Comparison of ENCODE assay signal across 17 cellular contexts in the genomic region with DNA sequence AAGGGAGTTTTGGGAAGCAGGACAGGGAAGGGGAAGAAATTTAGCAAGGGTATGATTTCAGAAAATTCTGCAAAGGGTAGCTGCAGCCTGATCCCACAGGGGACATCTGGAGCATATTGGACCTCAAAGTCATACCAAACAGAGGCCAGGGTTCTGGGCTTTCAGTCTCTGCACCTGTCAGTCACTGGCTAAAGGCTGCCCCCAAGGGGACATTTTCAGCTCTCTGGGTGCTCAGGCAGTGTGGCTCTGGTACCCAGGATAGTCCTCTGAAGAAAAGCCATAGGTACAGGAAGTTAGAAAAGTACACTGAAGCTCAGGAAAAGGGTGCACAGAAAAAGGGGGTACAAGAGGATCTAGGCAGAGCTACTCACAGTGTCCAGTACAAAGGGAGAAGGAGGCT.
DNase-seq lines count a peak whose midpoint lies in the region; ATAC-seq, FAIRE-seq and TF ChIP-seq lines count a peak whose summit lies in the region.
"Had no signal": no experiment of that assay in that cellular context is flagged by ENCODE, and none has a peak within 500 bp of the region (broad histone marks: within the 10 kb centered on the region; RNA-seq: fewer than 3 reads in every experiment).

No MANE protein-coding gene starts in this region.

- CTCF ChIA-PET in K562 (lab: Yijun Ruan, JAX; ENCODE audit: low intra/inter-chr PET ratio) = no interaction called here

- H3K36me3 ChIP-seq in H7 (replicated peaks; ENCODE audit: control insufficient read depth, insufficient read depth, low read length) (no peaks in the 10 kb centered on the region), Loucy (ENCODE audit: insufficient read depth, low read length) (no peaks in the 10 kb centered on the region), K562 (ENCODE audit: control insufficient read depth, insufficient read depth, low read length) (no peaks in the 10 kb centered on the region)
- H3K36me3 ChIP-seq: BLaER1 had no signal

- no peak for TF ChIP-seq EP300 in K562 (IDR thresholded peaks at IDR 0.05; ENCODE audit: low read length)

- H3K9me2 ChIP-seq in Loucy (replicated peaks; ENCODE audit: low read depth, low read length) = no peaks in the 10 kb centered on the region

- no peaks in the 10 kb centered on the region; the same call in 1 of the 2 replicates for H3K27me3 ChIP-seq in H7 (ENCODE audit: control insufficient read depth, insufficient read depth, low read length)
- no peaks in the 10 kb centered on the region for H3K27me3 ChIP-seq in Loucy (ENCODE audit: insufficient read depth, low read length, poor library complexity, severe bottlenecking)
- peaks cover 0 to 13% of the 10 kb centered on the region in 2 experiments; a peak in 2 of 5 replicates for H3K27me3 ChIP-seq in K562 (ENCODE audit: control insufficient read depth in 2 of 2, insufficient read depth in 2 of 2, low read length in 2 of 2)
- H3K27me3 ChIP-seq: BLaER1 had no signal

- no peaks in the 10 kb centered on the region for H4K20me1 ChIP-seq in Loucy (ENCODE audit: insufficient read depth, low read length, poor library complexity, severe bottlenecking)
- H4K20me1 ChIP-seq in K562 (replicated peaks; ENCODE audit: control insufficient read depth, insufficient read depth, low read length) = no peaks in the 10 kb centered on the region
- H4K20me1 ChIP-seq: BLaER1 had no signal

- H3F3A ChIP-seq in Loucy (ENCODE audit: low read depth) = no peaks in the 10 kb centered on the region

- BruUV-seq in K562 (replicated peaks; lab: Mats Ljungman, UMichigan) = no TSS peak

- in situ Hi-C loops in K562 (cut with MboI) = no loop called here

- no peak overlapping the region for H3K27ac ChIP-seq in K562 (ENCODE audit: extremely low read depth, low read depth, low read length)
- H3K27ac ChIP-seq: A549, BLaER1, GM23248 had no signal

- no peak for TF ChIP-seq RAD21 in K562 (CRISPR knock-in tag; conservative IDR thresholded peaks at IDR 0.05 in 1 of 2, IDR thresholded peaks at IDR 0.05 in 1 of 2)

- TF ChIP-seq POLR2A in K562 (conservative IDR thresholded peaks at IDR 0.05) (no peak), lower leg skin (IDR thresholded peaks at IDR 0.05) (no peak)

- H3K4me1 ChIP-seq in Loucy (ENCODE audit: insufficient read depth, low read length, poor library complexity, severe bottlenecking) = no peaks in the 10 kb centered on the region
- H3K4me1 ChIP-seq in K562 (replicated peaks in 1 of 2; ENCODE audit: control insufficient read depth in 2 of 2, insufficient read depth in 2 of 2, low read length in 2 of 2) = no peaks in the 10 kb centered on the region
- H3K4me1 ChIP-seq: A549, Caco-2 had no signal

- H3K4me2 ChIP-seq in Loucy (ENCODE audit: low read depth, low read length, poor library complexity, severe bottlenecking) (no peak overlapping the region), K562 (ENCODE audit: insufficient read depth, low read length) (no peak overlapping the region)
- H3K4me2 ChIP-seq: A549, BLaER1 had no signal

- POLR2A ChIA-PET in K562 (lab: Yijun Ruan, JAX) = no interaction called here

- FAIRE-seq in K562 (lab: Jason Lieb, UNC) = no peak
- FAIRE-seq: A549 had no signal

- H3K9me3 ChIP-seq in Loucy (ENCODE audit: insufficient read depth, low read depth, low read length) (no peaks in the 10 kb centered on the region), K562 (replicated peaks; ENCODE audit: control insufficient read depth, insufficient read depth, low read depth, low read length) (no peaks in the 10 kb centered on the region)
- H3K9me3 ChIP-seq: A549, Caco-2 had no signal

- ATAC-seq in K562 (peak; percentile 40; the same call in 1 of the 3 replicates), HG03139 (IDR thresholded peaks at IDR 0.05; ENCODE audit: unreplicated experiment) (no peak)
- ATAC-seq: A549 had no signal

- H3K79me2 ChIP-seq in Loucy (ENCODE audit: insufficient read depth, low read length) (no peaks in the 10 kb centered on the region), K562 (ENCODE audit: control insufficient read depth, insufficient read depth, low read length) (no peaks in the 10 kb centered on the region)

- no peak overlapping the region for H2AFZ ChIP-seq in Loucy (ENCODE audit: low read length)
- no peak overlapping the region for H2AFZ ChIP-seq in K562 (ENCODE audit: low read depth, low read length)
- H2AFZ ChIP-seq: GM23248 had no signal

- H3K4me3 ChIP-seq in H7 (ENCODE audit: insufficient read depth, low read depth, low read length) (no peak overlapping the region), Loucy (ENCODE audit: low read length, poor library complexity, severe bottlenecking) (no peak overlapping the region), K562 (no peak overlapping the region), lower leg skin (ENCODE audit: low read depth, poor library complexity, severe bottlenecking) (no peak overlapping the region)
- H3K4me3 ChIP-seq: A549, BLaER1, GM23248 had no signal

- DNase-seq in H7 (peak; percentile 42), K562 (ENCODE audit: extremely low read depth in 1 of 4, low spot score in 3 of 4) (no peak), islet precursor cell (peak; percentile 27), AG08396 (ENCODE audit: low spot score) (no peak), NCI-H146 (lab: John Stamatoyannopoulos, UW) (no peak), lower leg skin (ENCODE audit: low spot score in 2 of 2) (no peak)
- DNase-seq: AML-193; Caco-2; CD8-positive, alpha-beta memory T cell; DND-41; GDM1; GM23248; HCEC 1CT had no signal

- no peaks in the 10 kb centered on the region for H3K9me1 ChIP-seq in K562 (ENCODE audit: control insufficient read depth, insufficient read depth, low read length)

- intact Hi-C loops in K562 (cut with micrococcal nuclease) (no loop called here), lower leg skin (cut with DNase I; ENCODE audit: low total_unique reads) (no loop called here)

- H3K9ac ChIP-seq in Loucy (ENCODE audit: low read depth, low read length, poor library complexity, severe bottlenecking) (no peak overlapping the region), K562 (ENCODE audit: insufficient read depth in 1 of 2, low read depth in 2 of 2, low read length in 2 of 2) (no peak overlapping the region)
- H3K9ac ChIP-seq: BLaER1, GM23248 had no signal

- TF ChIP-seq CTCF in Loucy (conservative IDR thresholded peaks at IDR 0.05; ENCODE audit: low read length) (peak; percentile 22; the same call in 1 of the 2 replicates), K562 (IDR thresholded peaks at IDR 0.05 in 2 of 3, conservative IDR thresholded peaks at IDR 0.05 in 1 of 3; ENCODE audit: insufficient read depth in 2 of 3, low read depth in 1 of 3, low read length in 3 of 3) (no peak), lower leg skin (IDR thresholded peaks at IDR 0.05) (no peak)

TF ChIP-seq in K562, 482 proteins besides CTCF, POLR2A, EP300 and RAD21:
- TF ChIP-seq HNRNPLL (IDR thresholded peaks at IDR 0.05; ENCODE audit: low read depth, low read length, poor library complexity, severe bottlenecking) (no peak), TBL1XR1 (IDR thresholded peaks at IDR 0.05; ENCODE audit: low read length in 2 of 2) (no peak), ZNF436 (CRISPR knock-in tag; IDR thresholded peaks at IDR 0.05) (no peak), ILK (tag; IDR thresholded peaks at IDR 0.05; ENCODE audit: borderline replicate concordance, low read depth) (no peak), ZNF696 (CRISPR knock-in tag; conservative IDR thresholded peaks at IDR 0.05) (no peak), MYNN (IDR thresholded peaks at IDR 0.05) (no peak), MYNN (CRISPR knock-in tag; IDR thresholded peaks at IDR 0.05) (no peak)
- TF ChIP-seq, protein P1, sequence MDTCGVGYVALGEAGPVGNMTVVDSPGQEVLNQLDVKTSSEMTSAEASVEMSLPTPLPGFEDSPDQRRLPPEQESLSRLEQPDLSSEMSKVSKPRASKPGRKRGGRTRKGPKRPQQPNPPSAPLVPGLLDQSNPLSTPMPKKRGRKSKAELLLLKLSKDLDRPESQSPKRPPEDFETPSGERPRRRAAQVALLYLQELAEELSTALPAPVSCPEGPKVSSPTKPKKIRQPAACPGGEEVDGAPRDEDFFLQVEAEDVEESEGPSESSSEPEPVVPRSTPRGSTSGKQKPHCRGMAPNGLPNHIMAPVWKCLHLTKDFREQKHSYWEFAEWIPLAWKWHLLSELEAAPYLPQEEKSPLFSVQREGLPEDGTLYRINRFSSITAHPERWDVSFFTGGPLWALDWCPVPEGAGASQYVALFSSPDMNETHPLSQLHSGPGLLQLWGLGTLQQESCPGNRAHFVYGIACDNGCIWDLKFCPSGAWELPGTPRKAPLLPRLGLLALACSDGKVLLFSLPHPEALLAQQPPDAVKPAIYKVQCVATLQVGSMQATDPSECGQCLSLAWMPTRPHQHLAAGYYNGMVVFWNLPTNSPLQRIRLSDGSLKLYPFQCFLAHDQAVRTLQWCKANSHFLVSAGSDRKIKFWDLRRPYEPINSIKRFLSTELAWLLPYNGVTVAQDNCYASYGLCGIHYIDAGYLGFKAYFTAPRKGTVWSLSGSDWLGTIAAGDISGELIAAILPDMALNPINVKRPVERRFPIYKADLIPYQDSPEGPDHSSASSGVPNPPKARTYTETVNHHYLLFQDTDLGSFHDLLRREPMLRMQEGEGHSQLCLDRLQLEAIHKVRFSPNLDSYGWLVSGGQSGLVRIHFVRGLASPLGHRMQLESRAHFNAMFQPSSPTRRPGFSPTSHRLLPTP (IDR thresholded peaks at IDR 0.05; ENCODE audit: borderline replicate concordance, extremely low read depth, insufficient read length) = no peak
- TF ChIP-seq, protein P2, sequence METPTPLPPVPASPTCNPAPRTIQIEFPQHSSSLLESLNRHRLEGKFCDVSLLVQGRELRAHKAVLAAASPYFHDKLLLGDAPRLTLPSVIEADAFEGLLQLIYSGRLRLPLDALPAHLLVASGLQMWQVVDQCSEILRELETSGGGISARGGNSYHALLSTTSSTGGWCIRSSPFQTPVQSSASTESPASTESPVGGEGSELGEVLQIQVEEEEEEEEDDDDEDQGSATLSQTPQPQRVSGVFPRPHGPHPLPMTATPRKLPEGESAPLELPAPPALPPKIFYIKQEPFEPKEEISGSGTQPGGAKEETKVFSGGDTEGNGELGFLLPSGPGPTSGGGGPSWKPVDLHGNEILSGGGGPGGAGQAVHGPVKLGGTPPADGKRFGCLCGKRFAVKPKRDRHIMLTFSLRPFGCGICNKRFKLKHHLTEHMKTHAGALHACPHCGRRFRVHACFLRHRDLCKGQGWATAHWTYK (CRISPR knock-in tag; IDR thresholded peaks at IDR 0.05) = no peak

Comparison
In these comparisons a context has a peak if more than half of its experiments do, and no peak if none do; other contexts are left out.
1. DNase-seq: peak in H7 (single experiment) and islet precursor cell (single experiment); none in K562 (0 of 4), AG08396 (single experiment), NCI-H146 (single experiment) and lower leg skin (0 of 2).